Comparison of ENCODE assay signal across 8 cellular contexts in genomic region chr5:12023614-12024241, GRCh38.
DNase-seq lines count a peak whose midpoint lies in the region; FAIRE-seq and TF ChIP-seq lines count a peak whose summit lies in the region.

No MANE protein-coding gene starts in this region.

- H3K27ac Mint-ChIP-seq in HFFc6 (no peak overlapping the region), MCF 10A (ENCODE audit: low read depth, unreplicated experiment) (no peak overlapping the region)

- peak; percentile 37 for FAIRE-seq in G401.6 (lab: Jason Lieb, UNC)

- POLR2A ChIA-PET in MCF 10A (lab: Yijun Ruan, JAX), result interaction anchor here (0.5 to 1.9 kb wide), 3 partner anchors 304 to 745 kb away, joined by 3 to 4 read pairs (median 4); no protein-coding TSS in a partner anchor

- CTCF ChIA-PET in MCF 10A (lab: Yijun Ruan, JAX), result interaction anchor here (0.6 to 3.8 kb wide), 15 partner anchors 13 to 1910 kb away, joined by 3 to 30 read pairs (median 4); no protein-coding TSS in a partner anchor

- peak; percentile 20 for DNase-seq in HFFc6
- DNase-seq in NCI-H524 (lab: John Stamatoyannopoulos, UW), result peak; percentile 86 to 88
- DNase-seq in MCF 10A (ENCODE audit: unreplicated experiment), result peak; percentile 60
- DNase-seq in middle frontal gyrus (ENCODE audit: extremely low spot score, low spot score), result peak; percentile 64
- no peak for DNase-seq in germinal center (ENCODE audit: low spot score)
- DNase-seq in activated CD4-positive, alpha-beta T cell treated with anti-CD3 and anti-CD28 coated beads, Interleukin-2, amount 50 U/mL, for 1 hour, result no peak
- DNase-seq in activated T-cell treated with anti-CD3 and anti-CD28 coated beads for 4 hours, result no peak

- H3K4me3 Mint-ChIP-seq in HFFc6 (no peak overlapping the region), MCF 10A (ENCODE audit: unreplicated experiment) (no peak overlapping the region)

- no TSS peak for BruUV-seq in MCF 10A (replicated peaks; lab: Mats Ljungman, UMichigan)

- peak; percentile 86 for TF ChIP-seq CTCF in HFFc6 (IDR thresholded peaks at IDR 0.05)
- TF ChIP-seq CTCF in MCF 10A (IDR thresholded peaks at IDR 0.05; ENCODE audit: unreplicated experiment), result peak; percentile 44

- H3K9me3 Mint-ChIP-seq in HFFc6 (no peaks in the 10 kb centered on the region), MCF 10A (ENCODE audit: unreplicated experiment) (peaks cover 3% of the 10 kb centered on the region)

- H3K36me3 Mint-ChIP-seq in HFFc6 (ENCODE audit: low read depth) (no peaks in the 10 kb centered on the region), MCF 10A (ENCODE audit: insufficient read depth, unreplicated experiment) (no peaks in the 10 kb centered on the region)

- intact Hi-C loops in MCF 10A (cut with micrococcal nuclease), result loop anchor here (2.0 to 10.0 kb wide), 3 partner anchors 396 to 1569 kb away; no protein-coding TSS in a partner anchor

- H3K4me1 Mint-ChIP-seq in HFFc6 (ENCODE audit: low read depth) (no peaks in the 10 kb centered on the region), MCF 10A (ENCODE audit: insufficient read depth, unreplicated experiment) (no peaks in the 10 kb centered on the region)

- H3K27me3 Mint-ChIP-seq in HFFc6 (ENCODE audit: insufficient read depth) (no peaks in the 10 kb centered on the region), MCF 10A (ENCODE audit: insufficient read depth, unreplicated experiment) (no peaks in the 10 kb centered on the region)

Comparison
In these comparisons a context has a peak if more than half of its experiments do, and no peak if none do; other contexts are left out.
1. DNase-seq: peak in HFFc6 (single experiment), NCI-H524 (2 of 2), MCF 10A (single experiment) and middle frontal gyrus (single experiment); none in germinal center (single experiment), activated CD4-positive, alpha-beta T cell treated with anti-CD3 and anti-CD28 coated beads, Interleukin-2, amount 50 U/mL, for 1 hour (single experiment) and activated T-cell treated with anti-CD3 and anti-CD28 coated beads for 4 hours (single experiment).